In the genomic region with DNA sequence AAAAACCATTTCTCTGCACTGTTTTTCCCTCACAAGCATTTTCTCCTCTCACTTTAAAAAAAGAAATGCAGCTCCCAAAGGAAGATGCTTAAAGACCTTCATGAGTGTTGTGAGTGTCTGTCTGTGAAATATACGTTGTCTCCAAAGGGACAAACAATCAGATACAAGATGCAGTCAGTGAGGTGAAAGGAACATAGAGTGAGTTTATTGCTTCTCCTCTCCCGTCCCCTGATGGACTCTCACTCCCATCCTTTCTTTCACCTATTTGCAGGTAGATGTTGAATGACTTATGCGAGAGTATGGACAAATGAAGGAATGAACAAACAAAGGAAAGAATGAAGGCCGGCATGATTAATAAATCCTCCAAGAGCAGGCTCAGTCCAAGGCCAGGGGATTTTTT, we compare ENCODE assay signal across 1 cellular context.
TF ChIP-seq lines count a peak whose summit lies in the region.

No MANE protein-coding gene starts in this region.

TF ChIP-seq in IMR-90, 13 proteins besides CTCF, POLR2A, EP300 and RAD21:
- TF ChIP-seq CEBPB (IDR thresholded peaks at IDR 0.05; ENCODE audit: low read depth, low read length), result no peak
- TF ChIP-seq RFX5 (IDR thresholded peaks at IDR 0.05; ENCODE audit: low read depth, low read length), result no peak
- no peak for TF ChIP-seq NFE2L2 (IDR thresholded peaks at IDR 0.05; ENCODE audit: low read depth, low read length)
- TF ChIP-seq CHD1 (IDR thresholded peaks at IDR 0.05; ENCODE audit: low read depth, low read length), result no peak
- TF ChIP-seq, protein P1, sequence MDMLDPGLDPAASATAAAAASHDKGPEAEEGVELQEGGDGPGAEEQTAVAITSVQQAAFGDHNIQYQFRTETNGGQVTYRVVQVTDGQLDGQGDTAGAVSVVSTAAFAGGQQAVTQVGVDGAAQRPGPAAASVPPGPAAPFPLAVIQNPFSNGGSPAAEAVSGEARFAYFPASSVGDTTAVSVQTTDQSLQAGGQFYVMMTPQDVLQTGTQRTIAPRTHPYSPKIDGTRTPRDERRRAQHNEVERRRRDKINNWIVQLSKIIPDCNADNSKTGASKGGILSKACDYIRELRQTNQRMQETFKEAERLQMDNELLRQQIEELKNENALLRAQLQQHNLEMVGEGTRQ (IDR thresholded peaks at IDR 0.05; ENCODE audit: low read depth, low read length), result no peak
- no peak for TF ChIP-seq BHLHE40 (IDR thresholded peaks at IDR 0.05; ENCODE audit: low read depth, low read length)
- TF ChIP-seq MXI1 (IDR thresholded peaks at IDR 0.05; ENCODE audit: borderline replicate concordance, low read depth, low read length), result no peak
- TF ChIP-seq MAFK (IDR thresholded peaks at IDR 0.05; ENCODE audit: low read depth, low read length), result no peak
- TF ChIP-seq MAZ (IDR thresholded peaks at IDR 0.05; ENCODE audit: borderline replicate concordance, low read depth, low read length), result no peak
- TF ChIP-seq RCOR1 (IDR thresholded peaks at IDR 0.05; ENCODE audit: insufficient replicate concordance, low read length), result no peak
- TF ChIP-seq, protein P2, sequence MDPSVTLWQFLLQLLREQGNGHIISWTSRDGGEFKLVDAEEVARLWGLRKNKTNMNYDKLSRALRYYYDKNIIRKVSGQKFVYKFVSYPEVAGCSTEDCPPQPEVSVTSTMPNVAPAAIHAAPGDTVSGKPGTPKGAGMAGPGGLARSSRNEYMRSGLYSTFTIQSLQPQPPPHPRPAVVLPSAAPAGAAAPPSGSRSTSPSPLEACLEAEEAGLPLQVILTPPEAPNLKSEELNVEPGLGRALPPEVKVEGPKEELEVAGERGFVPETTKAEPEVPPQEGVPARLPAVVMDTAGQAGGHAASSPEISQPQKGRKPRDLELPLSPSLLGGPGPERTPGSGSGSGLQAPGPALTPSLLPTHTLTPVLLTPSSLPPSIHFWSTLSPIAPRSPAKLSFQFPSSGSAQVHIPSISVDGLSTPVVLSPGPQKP (IDR thresholded peaks at IDR 0.05; ENCODE audit: borderline replicate concordance, low read depth, low read length), result no peak
